ENCODE assay signal across 8 cellular contexts in the genomic region with DNA sequence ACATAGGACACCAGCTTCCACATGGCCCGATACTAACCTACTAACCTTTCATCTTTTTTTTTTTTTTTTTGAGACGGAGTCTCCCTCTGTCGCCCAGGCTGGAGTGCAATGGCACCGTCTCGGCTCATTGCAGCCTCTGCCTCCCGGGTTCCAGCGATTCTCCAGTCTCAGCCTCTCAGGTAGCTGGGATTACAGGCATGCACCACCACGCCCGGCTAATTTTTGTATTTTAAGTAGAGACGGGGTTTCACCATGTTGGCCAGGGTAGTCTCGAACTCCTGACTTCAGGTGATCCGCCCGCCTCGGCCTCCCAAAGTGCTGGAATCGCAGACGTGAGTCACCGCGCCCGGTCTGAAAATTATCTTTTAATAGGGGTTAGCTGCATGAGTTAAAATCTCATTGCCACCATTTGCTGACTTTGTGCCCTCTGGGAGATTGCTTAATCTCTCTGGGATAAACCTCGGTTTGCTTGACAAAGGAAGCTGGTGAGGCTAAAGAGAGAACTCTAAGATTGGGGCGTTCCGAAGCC. TPM values are rescaled to one million over a fixed set of nuclear protein-coding genes. Genes with fewer than 3 reads are reported as not detected.
DNase-seq lines count a peak whose midpoint lies in the region; ATAC-seq, FAIRE-seq and TF ChIP-seq lines count a peak whose summit lies in the region.
"Not testable (repeated sequence)": the region's sequence is repeated elsewhere in the genome, so short reads cannot be mapped to it uniquely, and the experiment has no call there.

No MANE protein-coding gene starts in this region.

- not testable (repeated sequence) for H3K14ac ChIP-seq in H9 (ENCODE audit: insufficient read depth, low read length)

- not testable (repeated sequence) for H2BK20ac ChIP-seq in H9 (ENCODE audit: low read depth, low read length, poor library complexity, severe bottlenecking)

- not testable (repeated sequence) for TF ChIP-seq RAD21 in A549 (conservative IDR thresholded peaks at IDR 0.05 in 1 of 2, IDR thresholded peaks at IDR 0.05 in 1 of 2)

- H3K4me1 Mint-ChIP-seq in H9, result not testable (repeated sequence)
- peaks cover 14% of the 10 kb centered on the region for H3K4me1 Mint-ChIP-seq in activated naive CD8-positive, alpha-beta T cell (ENCODE audit: low read depth)
- H3K4me1 Mint-ChIP-seq in natural killer cell treated with Interleukin-12 subunit alpha and Interleukin-12 subunit beta and Interleukin-15 and Interleukin-18, amount 100 ng/mL, for 72 hours (ENCODE audit: low read depth in 2 of 2), result peaks cover 11 to 13% of the 10 kb centered on the region in 2 donors

- not testable (repeated sequence) for H4K8ac ChIP-seq in H9 (replicated peaks; ENCODE audit: insufficient read length, low read depth, low read length)

- H4K5ac ChIP-seq in H9 (ENCODE audit: insufficient read length, low read depth, low read length), result not testable (repeated sequence)

- not testable (repeated sequence) for H3T11ph ChIP-seq in H9 (ENCODE audit: low read length)

- TF ChIP-seq EP300 in A549 (IDR thresholded peaks at IDR 0.05), result not testable (repeated sequence)

- not testable (repeated sequence) for H3K18ac ChIP-seq in H9 (ENCODE audit: insufficient read length, low read depth, low read length)

- peaks cover 34% of the 10 kb centered on the region for H3K27me3 Mint-ChIP-seq in H9 (ENCODE audit: low read depth)
- not testable (repeated sequence) for H3K27me3 Mint-ChIP-seq in activated naive CD8-positive, alpha-beta T cell; natural killer cell treated with Interleukin-12 subunit alpha and Interleukin-12 subunit beta and Interleukin-15 and Interleukin-18, amount 100 ng/mL, for 72 hours

- H3K27ac Mint-ChIP-seq in H9, result not testable (repeated sequence)
- H3K27ac Mint-ChIP-seq in activated naive CD8-positive, alpha-beta T cell, result peak overlapping the region; percentile 80
- peak overlapping the region in 1 of 2 donors; percentile 44 for H3K27ac Mint-ChIP-seq in natural killer cell treated with Interleukin-12 subunit alpha and Interleukin-12 subunit beta and Interleukin-15 and Interleukin-18, amount 100 ng/mL, for 72 hours

- not testable (repeated sequence) for H3K79me2 ChIP-seq in H9 (ENCODE audit: insufficient read depth, low read length)

- H2AK5ac ChIP-seq in H9 (ENCODE audit: insufficient read length, low read length), result not testable (repeated sequence)

- not testable (repeated sequence) for H3K56ac ChIP-seq in H9 (ENCODE audit: insufficient read length, low read depth, low read length)

- H3K4me3 Mint-ChIP-seq in H9, result peak overlapping the region; percentile 59 to 73
- peak overlapping the region; percentile 80 for H3K4me3 Mint-ChIP-seq in activated naive CD8-positive, alpha-beta T cell
- peak overlapping the region; percentile 76 for H3K4me3 Mint-ChIP-seq in natural killer cell treated with Interleukin-12 subunit alpha and Interleukin-12 subunit beta and Interleukin-15 and Interleukin-18, amount 100 ng/mL, for 72 hours

- H2BK120ac ChIP-seq in H9 (ENCODE audit: low read depth, low read length, poor library complexity, severe bottlenecking), result not testable (repeated sequence)

- not testable (repeated sequence) for H3K79me1 ChIP-seq in H9 (ENCODE audit: insufficient read depth, low read depth, low read length, poor library complexity, severe bottlenecking)

- H3K23ac ChIP-seq in H9 (ENCODE audit: insufficient read length, low read depth, low read length), result not testable (repeated sequence)

- POLR2A ChIA-PET in A549 (lab: Yijun Ruan, JAX), result interaction anchor here (0.6 to 1.2 kb wide), 5 partner anchors 13 to 63 kb away, joined by 3 to 5 read pairs (median 3); no protein-coding TSS in a partner anchor

- ATAC-seq in A549; right cardiac atrium; natural killer cell treated with Interleukin-12 subunit alpha and Interleukin-12 subunit beta and Interleukin-15 and Interleukin-18, amount 100 ng/mL, for 72 hours: not testable (repeated sequence)

- not testable (repeated sequence) for H4K20me1 ChIP-seq in H9 (ENCODE audit: control insufficient read depth, insufficient read depth, insufficient read length)

- not testable (repeated sequence) for H3K9ac ChIP-seq in H9 (ENCODE audit: extremely low read depth, insufficient read length, low read length); SK-N-MC (ENCODE audit: insufficient read length)

- peaks cover 12% of the 10 kb centered on the region; the same call in 2 of the 3 replicates for H3K4me1 ChIP-seq in A549
- not testable (repeated sequence) for H3K4me1 ChIP-seq in H9 (ENCODE audit: insufficient read depth, low read length); right cardiac atrium (ENCODE audit: control insufficient read depth, insufficient read depth, low read length); small intestine (ENCODE audit: control insufficient read depth in 2 of 2, insufficient read depth in 1 of 2, low read depth in 1 of 2, low read length in 1 of 2)

- CTCF ChIA-PET in A549 (lab: Yijun Ruan, JAX), result interaction anchor here (0.6 to 10.9 kb wide), 13 partner anchors 9 to 635 kb away, joined by 3 to 147 read pairs (median 5); a partner anchor contains a TSS

- not testable (repeated sequence) for H2BK15ac ChIP-seq in H9 (ENCODE audit: low read depth, low read length)

- H3K4me2 ChIP-seq in A549, result peak overlapping the region; percentile 37
- not testable (repeated sequence) for H3K4me2 ChIP-seq in H9 (ENCODE audit: insufficient read depth, insufficient read length, low read length)

- not testable (repeated sequence) for H3K9me3 Mint-ChIP-seq in H9; activated naive CD8-positive, alpha-beta T cell (ENCODE audit: low read depth); natural killer cell treated with Interleukin-12 subunit alpha and Interleukin-12 subunit beta and Interleukin-15 and Interleukin-18, amount 100 ng/mL, for 72 hours

- H3K9me3 ChIP-seq in A549; H9 (ENCODE audit: control insufficient read depth, low read depth, low read length); SK-N-MC (ENCODE audit: low read depth, low read length); right cardiac atrium (ENCODE audit: control insufficient read depth, low read length); small intestine (ENCODE audit: control insufficient read depth, low read depth): not testable (repeated sequence)

- not testable (repeated sequence) for H3K27me3 ChIP-seq in H9 (ENCODE audit: insufficient read depth, low read length); dorsolateral prefrontal cortex; right cardiac atrium (ENCODE audit: control insufficient read depth, insufficient read depth); small intestine (ENCODE audit: control insufficient read depth in 2 of 2, insufficient read depth in 2 of 2, low read length in 2 of 2)

- H3K36me3 ChIP-seq in SK-N-MC (ENCODE audit: insufficient read depth, low read length); small intestine (ENCODE audit: control insufficient read depth in 2 of 2, insufficient read depth in 2 of 2, low read length in 2 of 2): not testable (repeated sequence)

- DNase-seq in A549 (ENCODE audit: low read depth in 1 of 2, low spot score in 1 of 2); H9; SK-N-MC (ENCODE audit: low read depth, low spot score); natural killer cell treated with Interleukin-12 subunit alpha and Interleukin-12 subunit beta and Interleukin-15 and Interleukin-18, amount 100 ng/mL, for 72 hours (ENCODE audit: low spot score); small intestine: not testable (repeated sequence)
- DNase-seq in dorsolateral prefrontal cortex, result peak in 3 of 10 donors; percentile 18 to 47 (median 43)
- DNase-seq in right cardiac atrium, result peak in 2 of 3 donors; percentile 62 to 69

- H3K4me3 ChIP-seq in A549 (0 out of 3 replicates have a peak overlapping the region, but pooled peaks have one; percentile 6), SK-N-MC (peak overlapping the region; percentile 87), dorsolateral prefrontal cortex (peak overlapping the region in 57 of 59 donors; percentile 8 to 96 (median 82)), right cardiac atrium (ENCODE audit: low read length) (peak overlapping the region; percentile 7)
- H3K4me3 ChIP-seq in small intestine (ENCODE audit: low read depth in 1 of 2, low read length in 2 of 2), result not testable (repeated sequence)

- not testable (repeated sequence) for H2BK12ac ChIP-seq in H9 (ENCODE audit: insufficient read length, low read depth, low read length)

- H2AFZ ChIP-seq in H9 (ENCODE audit: low read length), result not testable (repeated sequence)

- intact Hi-C loops in dorsolateral prefrontal cortex (cut with DNase I), result loop anchor here (5.0 to 10.0 kb wide), 2 partner anchors 62 to 209 kb away; no protein-coding TSS in a partner anchor
- intact Hi-C loops in right cardiac atrium (cut with DNase I), result not testable (repeated sequence)

- peaks cover 0 to 11% (median 9%) of the 10 kb centered on the region in 3 experiments; a peak in 5 of 7 replicates for H3K36me3 Mint-ChIP-seq in H9 (ENCODE audit: insufficient read depth in 1 of 3, low read depth in 3 of 3)
- not testable (repeated sequence) for H3K36me3 Mint-ChIP-seq in activated naive CD8-positive, alpha-beta T cell; natural killer cell treated with Interleukin-12 subunit alpha and Interleukin-12 subunit beta and Interleukin-15 and Interleukin-18, amount 100 ng/mL, for 72 hours

- H2BK5ac ChIP-seq in H9 (ENCODE audit: insufficient read length, low read length), result not testable (repeated sequence)

- TF ChIP-seq POLR2A in A549 (IDR thresholded peaks at IDR 0.05; ENCODE audit: low read length), result not testable (repeated sequence)

- H3K4ac ChIP-seq in H9 (ENCODE audit: low read depth, low read length), result not testable (repeated sequence)

- peak overlapping the region; percentile 12 to 75; a peak in 4 of 6 replicates for H3K27ac ChIP-seq in A549
- not testable (repeated sequence) for H3K27ac ChIP-seq in H9 (ENCODE audit: insufficient read length, low read depth, low read length); SK-N-MC
- peak overlapping the region; percentile 15 to 93 (median 82) for H3K27ac ChIP-seq in dorsolateral prefrontal cortex
- H3K27ac ChIP-seq in right cardiac atrium (ENCODE audit: low read length), result peak overlapping the region; percentile 46
- H3K27ac ChIP-seq in small intestine (ENCODE audit: low read depth in 1 of 2, low read length in 1 of 2), result peak overlapping the region; percentile 60 to 74

- not testable (repeated sequence) for H4K91ac ChIP-seq in H9 (ENCODE audit: insufficient read length, low read depth, low read length)

- not testable (repeated sequence) for FAIRE-seq in A549 (lab: Jason Lieb, UNC); small intestine (lab: Jason Lieb, UNC)

- H3K23me2 ChIP-seq in H9 (ENCODE audit: insufficient read length, low read depth, low read length, poor library complexity, severe bottlenecking), result not testable (repeated sequence)

- not testable (repeated sequence) for TF ChIP-seq CTCF in A549 (IDR thresholded peaks at IDR 0.05); H9 (conservative IDR thresholded peaks at IDR 0.05); dorsolateral prefrontal cortex (IDR thresholded peaks at IDR 0.05 in 54 of 56, conservative IDR thresholded peaks at IDR 0.05 in 2 of 56; ENCODE audit: low read depth in 1 of 56, partially characterized antibody in 56 of 56)

- 54% methylated on average over 22 of the region's 22 CpGs for WGBS in A549 (ENCODE audit: missing lambda C conversion rate)
- WGBS in H9 (ENCODE audit: extremely low coverage, insufficient read length, low lambda C conversion rate), result no CpG with 5 or more reads among the region's 22 CpGs
- WGBS in right cardiac atrium, result 75% methylated on average over 22 of the region's 22 CpGs
- WGBS in small intestine, 3 donors, result 12 to 61% (median 35%) methylated on average over 21 to 22 of the region's 22 CpGs

RNA-seq across cellular contexts. Expression of a gene that starts 0.4 kb away (rescaled TPM):
- polyA plus RNA-seq in A549 (2011; rRNA removed) (11.5 and 13.4 TPM in 2 replicates), A549 (2017; fragmentation: RNase III; extraction: RNeasy Plus Mini Kit Qiagen cat#74134 plus additional on column Dnase treatment) (33.8 to 41.7 TPM (median 38.0 TPM) in 3 replicates), right cardiac atrium (25.4 TPM), small intestine (10 to 100 TPM; 17.6 to 36.2 (median 25.7) TPM)
- polyA plus RNA-seq in A549 (2012; cell fraction: cytosol; rRNA removed), result 20.8 and 25.0 TPM in 2 replicates
- 232 and 242 TPM in 2 replicates for polyA plus RNA-seq in A549 (2012; cell fraction: nucleus; rRNA removed)
- polyA minus RNA-seq in A549 (2011; rRNA and poly(A)+ RNA removed), result 17.5 and 25.8 TPM in 2 replicates
- total RNA-seq in H9 (2021) (20.6 and 21.1 TPM in 2 replicates), dorsolateral prefrontal cortex (100 to 1,000 TPM in 1 of 120 experiments, 10 to 100 TPM in 119; 27.0 to 112 (median 43.6) TPM), right cardiac atrium (10 to 100 TPM; 35.6 to 48.0 (median 42.3) TPM)
- total RNA-seq in natural killer cell treated with Interleukin-12 subunit alpha and Interleukin-12 subunit beta and Interleukin-15 and Interleukin-18, amount 100 ng/mL, for 72 hours, result 10 to 100 TPM; 37.2 to 54.2 TPM

RNA-seq across cellular contexts. Expression of a gene that starts 50.2 kb away (rescaled TPM):
- polyA plus RNA-seq in A549 (2011; rRNA removed) (10.2 and 13.2 TPM in 2 replicates), A549 (2017; fragmentation: RNase III; extraction: RNeasy Plus Mini Kit Qiagen cat#74134 plus additional on column Dnase treatment) (26.1 to 27.8 TPM (median 27.3 TPM) in 3 replicates), right cardiac atrium (286 TPM), small intestine (10 to 100 TPM in 1 of 3 donors, 1 to 10 TPM in 1, under 1 TPM in 1; 0.67 to 57.4 (median 2.4) TPM)
- polyA plus RNA-seq in A549 (2012; cell fraction: cytosol; rRNA removed), result 5.2 and 8.3 TPM in 2 replicates
- 15.4 and 16.1 TPM in 2 replicates for polyA plus RNA-seq in A549 (2012; cell fraction: nucleus; rRNA removed)
- 12.9 and 13.3 TPM in 2 replicates for polyA minus RNA-seq in A549 (2011; rRNA and poly(A)+ RNA removed)
- total RNA-seq in H9 (2021) (0.55 and 0.96 TPM in 2 replicates), dorsolateral prefrontal cortex (10 to 100 TPM in 66 of 120 experiments, 1 to 10 TPM in 54; 3.2 to 50.9 (median 10.8) TPM), right cardiac atrium (100 to 1,000 TPM; 232 to 655 (median 355) TPM)
- total RNA-seq in natural killer cell treated with Interleukin-12 subunit alpha and Interleukin-12 subunit beta and Interleukin-15 and Interleukin-18, amount 100 ng/mL, for 72 hours, result not detected

Comparison
In these comparisons a context has a peak if more than half of its experiments do, and no peak if none do; other contexts are left out.
1. RNA of a gene that starts 50.2 kb away (total RNA-seq): 232 to 655 TPM in right cardiac atrium; 3.2 to 50.9 TPM in dorsolateral prefrontal cortex, 0.55 to 0.96 TPM in H9 and not detected in natural killer cell treated with Interleukin-12 subunit alpha and Interleukin-12 subunit beta and Interleukin-15 and Interleukin-18, amount 100 ng/mL, for 72 hours; every median in the first group is over 4 times any median in the second.
2. Peak in every context shown above with its lines, with median percentiles within 50 percentile points of each other: H3K4me3 Mint-ChIP-seq.